In genomic region chr2:46548103-46548486, GRCh38 we compare ENCODE assay signal across 1 cellular context.
TF ChIP-seq lines count a peak whose summit lies in the region.

No MANE protein-coding gene starts in this region.

TF ChIP-seq in GM12878, 131 proteins besides CTCF, POLR2A, EP300 and RAD21:
- TF ChIP-seq MTA3 (IDR thresholded peaks at IDR 0.05; ENCODE audit: borderline replicate concordance, low read length) (0 out of 2 replicates have a peak, but pooled peaks have one; percentile 52), SPI1 (IDR thresholded peaks at IDR 0.05; ENCODE audit: borderline replicate concordance, insufficient read depth, low read depth, low read length) (peak; percentile 25; the same call in 1 of the 2 replicates), WRNIP1 (IDR thresholded peaks at IDR 0.05; ENCODE audit: borderline replicate concordance, low read depth, low read length) (no peak), ZNF24 (IDR thresholded peaks at IDR 0.05) (no peak), KAT2A (conservative IDR thresholded peaks at IDR 0.05; ENCODE audit: control insufficient read depth, low read depth, low read length) (no peak), USF1 (IDR thresholded peaks at IDR 0.05; ENCODE audit: borderline replicate concordance, extremely low read length, insufficient read depth, low read depth, low read length) (no peak)
